9 cellular contexts compared by ENCODE assay signal in the genomic region with DNA sequence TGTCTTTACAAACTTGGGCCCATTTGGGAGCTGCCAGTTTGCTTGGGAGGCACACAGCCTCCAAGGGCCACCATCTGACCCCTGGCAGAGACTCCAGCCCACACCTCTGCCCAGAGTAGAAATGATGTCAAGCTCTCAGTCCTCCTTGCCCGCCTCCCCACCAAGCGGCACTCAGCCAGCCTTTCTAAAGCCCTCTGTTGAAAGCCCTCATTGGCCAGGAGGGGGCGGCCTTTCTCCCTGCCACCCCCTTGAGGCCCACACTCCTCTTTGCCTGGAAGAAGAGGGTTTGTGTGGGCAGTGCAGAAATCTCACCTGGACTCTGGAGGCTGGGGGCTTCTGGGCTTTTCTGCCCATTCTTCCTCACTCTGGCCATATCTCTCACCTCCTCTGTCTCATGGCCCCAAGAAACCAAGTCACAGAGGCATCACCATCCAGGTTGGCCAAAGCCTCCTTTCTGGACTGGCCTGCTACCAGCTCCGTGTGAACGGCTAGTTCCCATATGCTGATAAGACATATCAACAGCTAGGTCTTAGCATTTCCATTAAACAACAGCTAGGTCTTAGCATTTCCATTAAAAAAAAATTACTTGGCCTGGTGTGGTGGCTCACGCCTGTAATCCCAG. TPM values are rescaled to one million over a fixed set of nuclear protein-coding genes. Genes with fewer than 3 reads are reported as not detected.
DNase-seq lines count a peak whose midpoint lies in the region; ATAC-seq and TF ChIP-seq lines count a peak whose summit lies in the region.
"Had no signal": no experiment of that assay in that cellular context is flagged by ENCODE, and none has a peak within 500 bp of the region (broad histone marks: within the 10 kb centered on the region; RNA-seq: fewer than 3 reads in every experiment).

No MANE protein-coding gene starts in this region.

- H3K36me3 Mint-ChIP-seq in activated naive CD8-positive, alpha-beta T cell treated with anti-CD3 and anti-CD28 coated beads, Interleukin-2, amount 10 ng/mL, durations not matched to agents 7 days and 5 days: no peaks in the 10 kb centered on the region

- DNase-seq in GM10248 (ENCODE audit: extremely low spot score): peak; percentile 77
- peak; percentile 40 for DNase-seq in MG63
- peak; percentile 48 for DNase-seq in activated naive CD8-positive, alpha-beta T cell treated with anti-CD3 and anti-CD28 coated beads, Interleukin-2, amount 10 ng/mL, durations not matched to agents 7 days and 5 days
- no peak for DNase-seq in kidney epithelial cell (ENCODE audit: low read depth)
- no peak for DNase-seq in tibial artery
- no peak for DNase-seq in neuronal stem cell (ENCODE audit: low spot score)
- no peak for DNase-seq in OCI-M2 (lab: John Stamatoyannopoulos, UW; ENCODE audit: unreplicated experiment)

- TF ChIP-seq CTCF in GM10248 (IDR thresholded peaks at IDR 0.05; ENCODE audit: control extremely low read depth, extremely low read depth, low read depth, missing control alignments): peak; percentile 70
- TF ChIP-seq CTCF in kidney epithelial cell (IDR thresholded peaks at IDR 0.05; ENCODE audit: insufficient read depth, low read length, poor library complexity, severe bottlenecking): peak; percentile 50
- peak; percentile 16 to 17 for TF ChIP-seq CTCF in tibial artery (IDR thresholded peaks at IDR 0.05)

- H3K27ac Mint-ChIP-seq in activated naive CD8-positive, alpha-beta T cell treated with anti-CD3 and anti-CD28 coated beads, Interleukin-2, amount 10 ng/mL, durations not matched to agents 7 days and 5 days: no peak overlapping the region

- H3K36me3 ChIP-seq in MG63: no peaks in the 10 kb centered on the region
- no peaks in the 10 kb centered on the region for H3K36me3 ChIP-seq in kidney epithelial cell (ENCODE audit: control insufficient read depth, insufficient read depth, low read length)
- no peaks in the 10 kb centered on the region for H3K36me3 ChIP-seq in tibial artery
- no peaks in the 10 kb centered on the region for H3K36me3 ChIP-seq in neuronal stem cell (replicated peaks in 1 of 2; ENCODE audit: control insufficient read depth in 2 of 2, insufficient read depth in 2 of 2, low read length in 2 of 2)

- peaks cover 2% of the 10 kb centered on the region for H3K27me3 Mint-ChIP-seq in activated naive CD8-positive, alpha-beta T cell treated with anti-CD3 and anti-CD28 coated beads, Interleukin-2, amount 10 ng/mL, durations not matched to agents 7 days and 5 days

- no peak overlapping the region for H3K9ac ChIP-seq in neuronal stem cell (ENCODE audit: low read depth, low read length, poor library complexity)

- no peak overlapping the region for H2BK15ac ChIP-seq in neuronal stem cell (ENCODE audit: low read length)

- intact Hi-C loops in tibial artery (cut with DNase I; ENCODE audit: low total_unique reads): no loop called here

- ATAC-seq in activated naive CD8-positive, alpha-beta T cell treated with anti-CD3 and anti-CD28 coated beads, Interleukin-2, amount 10 ng/mL, durations not matched to agents 7 days and 5 days (ENCODE audit: low read depth): peak; percentile 61
- no peak for ATAC-seq in HG03175 (IDR thresholded peaks at IDR 0.05; ENCODE audit: unreplicated experiment)

- H3K4me2 ChIP-seq in neuronal stem cell (ENCODE audit: insufficient read depth, low read length, poor library complexity, severe bottlenecking): no peak overlapping the region

- no peaks in the 10 kb centered on the region for H3K79me1 ChIP-seq in neuronal stem cell (ENCODE audit: low read depth, low read length)

- H3K4ac ChIP-seq in neuronal stem cell (ENCODE audit: low read length): no peak overlapping the region

- H3K18ac ChIP-seq in neuronal stem cell (ENCODE audit: low read length): no peak overlapping the region

- no peak overlapping the region for H2AK5ac ChIP-seq in neuronal stem cell (ENCODE audit: low read depth, low read length)

- H4K8ac ChIP-seq in neuronal stem cell (ENCODE audit: low read depth, low read length): no peak overlapping the region

- no CpG with 5 or more reads among the region's 6 CpGs for WGBS in neuronal stem cell (ENCODE audit: extremely low coverage in 2 of 2, insufficient read length in 2 of 2, insufficient replicate concordance in 1 of 2), 2 donors

- H3K4me1 ChIP-seq in tibial artery: peaks cover 0 to 20% (median 11%) of the 10 kb centered on the region in 4 donors
- H3K4me1 ChIP-seq in neuronal stem cell (ENCODE audit: control insufficient read depth in 2 of 2, insufficient read depth in 1 of 2, low read depth in 1 of 2, low read length in 2 of 2): peaks cover 3 to 12% of the 10 kb centered on the region in 2 donors

- H3K4me3 ChIP-seq in MG63 (no peak overlapping the region), kidney epithelial cell (ENCODE audit: low read depth, low read length) (no peak overlapping the region), tibial artery (no peak overlapping the region), neuronal stem cell (ENCODE audit: low read length in 2 of 2) (no peak overlapping the region)

- POLR2A ChIA-PET in GM10248 (lab: Yijun Ruan, JAX): interaction anchor here (1.2 kb wide), 1 partner anchor 18 kb away, joined by 3 read pairs; no protein-coding TSS in a partner anchor
- POLR2A ChIA-PET in activated naive CD8-positive, alpha-beta T cell treated with anti-CD3 and anti-CD28 coated beads, Interleukin-2, amount 10 ng/mL, durations not matched to agents 7 days and 5 days (lab: Charles Lee): no interaction called here

- CTCF ChIA-PET in GM10248 (lab: Yijun Ruan, JAX): interaction anchor here (0.7 to 7.1 kb wide), 22 partner anchors 9 to 189 kb away, joined by 3 to 108 read pairs (median 4); partner anchors contain the start of gene UBTD1

- no peak overlapping the region for H2BK120ac ChIP-seq in neuronal stem cell (ENCODE audit: low read depth, low read length)

- no peak overlapping the region for H3K23ac ChIP-seq in neuronal stem cell (ENCODE audit: low read depth, low read length, poor library complexity)

- H3K27ac ChIP-seq in tibial artery: no peak overlapping the region
- H3K27ac ChIP-seq in neuronal stem cell (replicated peaks; ENCODE audit: low read length): no peak overlapping the region

- H2BK5ac ChIP-seq in neuronal stem cell (ENCODE audit: low read length): no peak overlapping the region

- no peak overlapping the region for H3K14ac ChIP-seq in neuronal stem cell (ENCODE audit: low read length)

- no peak overlapping the region for H3K4me3 Mint-ChIP-seq in activated naive CD8-positive, alpha-beta T cell treated with anti-CD3 and anti-CD28 coated beads, Interleukin-2, amount 10 ng/mL, durations not matched to agents 7 days and 5 days

- H2AFZ ChIP-seq in neuronal stem cell (ENCODE audit: low read length): no peak overlapping the region

- no peaks in the 10 kb centered on the region for H3K9me3 Mint-ChIP-seq in activated naive CD8-positive, alpha-beta T cell treated with anti-CD3 and anti-CD28 coated beads, Interleukin-2, amount 10 ng/mL, durations not matched to agents 7 days and 5 days

- no peaks in the 10 kb centered on the region for H3K4me1 Mint-ChIP-seq in activated naive CD8-positive, alpha-beta T cell treated with anti-CD3 and anti-CD28 coated beads, Interleukin-2, amount 10 ng/mL, durations not matched to agents 7 days and 5 days

- no peaks in the 10 kb centered on the region for H3K27me3 ChIP-seq in MG63
- H3K27me3 ChIP-seq in kidney epithelial cell (ENCODE audit: control insufficient read depth, insufficient read depth, low read length): no peaks in the 10 kb centered on the region
- no peaks in the 10 kb centered on the region for H3K27me3 ChIP-seq in tibial artery
- no peaks in the 10 kb centered on the region for H3K27me3 ChIP-seq in neuronal stem cell (ENCODE audit: control insufficient read depth in 3 of 3, insufficient read depth in 3 of 3, low read depth in 1 of 3, low read length in 3 of 3)

- H3K9me3 ChIP-seq in MG63 (no peaks in the 10 kb centered on the region), tibial artery (no peaks in the 10 kb centered on the region), neuronal stem cell (replicated peaks in 1 of 2; ENCODE audit: control insufficient read depth in 2 of 2, insufficient read depth in 1 of 2, low read depth in 1 of 2, low read length in 2 of 2) (peaks cover 1 to 3% of the 10 kb centered on the region in 2 donors)

- H4K91ac ChIP-seq in neuronal stem cell (ENCODE audit: low read depth, low read length, poor library complexity): no peak overlapping the region

- H2BK12ac ChIP-seq in neuronal stem cell (ENCODE audit: low read length): no peak overlapping the region

RNA-seq across cellular contexts. Expression of gene UBTD1, which starts 36.1 kb away (rescaled TPM):
- total RNA-seq in MG63 (2014; rRNA removed; shearing (Covaris generic); ENCODE audit: low replicate concordance): 19.3 and 29.7 TPM in 2 replicates
- 1 to 10 TPM; 1.1 to 1.4 TPM for total RNA-seq in activated naive CD8-positive, alpha-beta T cell treated with anti-CD3 and anti-CD28 coated beads, Interleukin-2, amount 10 ng/mL, durations not matched to agents 7 days and 5 days
- total RNA-seq in kidney epithelial cell: 32.5 and 44.4 TPM in 2 replicates
- polyA plus RNA-seq in neuronal stem cell (2013, experiment 1 of 2): 14.8 TPM
- 13.8 TPM for polyA plus RNA-seq in neuronal stem cell (2013, experiment 2 of 2)

RNA-seq across cellular contexts. Expression of gene MMS19, which starts 36.6 kb away (rescaled TPM):
- 44.3 and 57.6 TPM in 2 replicates for total RNA-seq in MG63 (2014; rRNA removed; shearing (Covaris generic); ENCODE audit: low replicate concordance)
- total RNA-seq in activated naive CD8-positive, alpha-beta T cell treated with anti-CD3 and anti-CD28 coated beads, Interleukin-2, amount 10 ng/mL, durations not matched to agents 7 days and 5 days: 10 to 100 TPM; 87.9 to 89.7 TPM
- total RNA-seq in kidney epithelial cell: 85.2 and 111 TPM in 2 replicates
- 105 TPM for polyA plus RNA-seq in neuronal stem cell (2013, experiment 1 of 2)
- 107 TPM for polyA plus RNA-seq in neuronal stem cell (2013, experiment 2 of 2)

RNA-seq across cellular contexts. Expression of gene ANKRD2, which starts 37.7 kb away (rescaled TPM):
- not detected in 2 replicates for total RNA-seq in MG63 (2014; rRNA removed; shearing (Covaris generic); ENCODE audit: low replicate concordance)
- total RNA-seq in activated naive CD8-positive, alpha-beta T cell treated with anti-CD3 and anti-CD28 coated beads, Interleukin-2, amount 10 ng/mL, durations not matched to agents 7 days and 5 days: under 1 TPM in 1 of 2 experiments, not detected in 1; 0.23 TPM
- 0.08 TPM in 1 of 2 replicates, not detected in the other for total RNA-seq in kidney epithelial cell
- polyA plus RNA-seq in neuronal stem cell (2013, experiment 1 of 2): not detected
- polyA plus RNA-seq in neuronal stem cell (2013, experiment 2 of 2): not detected

RNA-seq across cellular contexts. Expression of gene HOGA1, which starts 49.3 kb away (rescaled TPM):
- 5.0 and 6.7 TPM in 2 replicates for total RNA-seq in MG63 (2014; rRNA removed; shearing (Covaris generic); ENCODE audit: low replicate concordance)
- not detected for total RNA-seq in activated naive CD8-positive, alpha-beta T cell treated with anti-CD3 and anti-CD28 coated beads, Interleukin-2, amount 10 ng/mL, durations not matched to agents 7 days and 5 days
- total RNA-seq in kidney epithelial cell: 3.4 and 5.1 TPM in 2 replicates
- 0.24 TPM for polyA plus RNA-seq in neuronal stem cell (2013, experiment 1 of 2)
- 0.24 TPM for polyA plus RNA-seq in neuronal stem cell (2013, experiment 2 of 2)

RNA-seq across cellular contexts. Expression of gene C10orf62, which starts 54.7 kb away (rescaled TPM):
- not detected in 2 replicates for total RNA-seq in MG63 (2014; rRNA removed; shearing (Covaris generic); ENCODE audit: low replicate concordance)
- not detected for total RNA-seq in activated naive CD8-positive, alpha-beta T cell treated with anti-CD3 and anti-CD28 coated beads, Interleukin-2, amount 10 ng/mL, durations not matched to agents 7 days and 5 days
- not detected in 2 replicates for total RNA-seq in kidney epithelial cell
- polyA plus RNA-seq in neuronal stem cell (2013, experiment 1 of 2): not detected
- not detected for polyA plus RNA-seq in neuronal stem cell (2013, experiment 2 of 2)
- total RNA-seq: urinary bladder had no signal
- polyA plus RNA-seq: urinary bladder had no signal

Comparison
In these comparisons a context has a peak if more than half of its experiments do, and no peak if none do; other contexts are left out.
1. DNase-seq: peak in GM10248 (single experiment), MG63 (single experiment) and activated naive CD8-positive, alpha-beta T cell treated with anti-CD3 and anti-CD28 coated beads, Interleukin-2, amount 10 ng/mL, durations not matched to agents 7 days and 5 days (single experiment); none in kidney epithelial cell (single experiment), tibial artery (0 of 2), neuronal stem cell (single experiment) and OCI-M2 (single experiment).
2. CTCF ChIP-seq: peak in every context shown above with its lines; median percentile 70 in GM10248; 50 in kidney epithelial cell; 16 in tibial artery.